10 cellular contexts compared by ENCODE assay signal in the genomic region with DNA sequence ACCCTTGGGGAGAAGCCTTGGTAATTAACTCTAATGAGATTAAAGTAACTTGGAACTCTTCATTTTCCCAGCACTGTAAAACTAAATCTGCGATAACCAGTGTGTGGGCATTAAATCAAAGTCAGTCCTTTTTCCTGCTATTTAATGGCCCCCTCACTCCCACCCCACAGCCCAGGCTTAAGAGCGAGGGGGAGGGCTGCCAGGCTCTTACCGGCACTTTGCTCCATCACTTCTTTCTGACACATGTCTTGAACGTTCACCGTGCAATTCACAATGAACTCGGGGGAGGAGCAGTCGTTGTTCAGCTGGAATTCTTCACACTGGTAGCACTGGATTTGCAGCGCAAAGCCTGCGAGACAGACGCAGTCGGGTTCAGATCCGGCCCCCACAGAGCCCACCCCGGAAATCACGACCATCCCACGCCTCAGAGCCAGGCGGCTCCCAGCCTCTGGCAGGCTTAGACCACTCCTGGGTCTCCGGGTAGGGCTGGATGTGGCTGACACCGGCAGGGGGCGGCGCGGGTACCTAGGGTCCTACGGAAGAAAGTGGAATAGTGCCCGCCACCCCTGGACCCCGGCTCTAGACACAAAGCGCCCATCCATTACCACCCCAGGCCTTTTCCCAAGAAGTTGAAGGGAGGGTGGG. TPM values are rescaled to one million over a fixed set of nuclear protein-coding genes. Genes with fewer than 3 reads are reported as not detected.
DNase-seq lines count a peak whose midpoint lies in the region; ATAC-seq, FAIRE-seq and TF ChIP-seq lines count a peak whose summit lies in the region.
"Had no signal": no experiment of that assay in that cellular context is flagged by ENCODE, and none has a peak within 500 bp of the region (broad histone marks: within the 10 kb centered on the region; RNA-seq: fewer than 3 reads in every experiment).

No MANE protein-coding gene starts in this region.

- no peak for FAIRE-seq in D721Med (lab: Jason Lieb, UNC)

- H3K4me1 Mint-ChIP-seq in mesothelial cell of epicardium (peaks cover 29% of the 10 kb centered on the region), CD14-positive monocyte (no peaks in the 10 kb centered on the region)

- H3K4me3 Mint-ChIP-seq in mesothelial cell of epicardium (peak overlapping the region; percentile 70), CD14-positive monocyte (peak overlapping the region in 1 of 2 donors; percentile 70)
- H3K4me3 Mint-ChIP-seq: dendritic cell treated with granulocyte-macrophage colony-stimulating factor and Interleukin-4, amounts not matched to agents 40 ng/mL and 50 ng/mL, for 4 days had no signal

- no peak for ATAC-seq in activated CD4-positive, CD25-positive, alpha-beta regulatory T cell treated with anti-CD3 and anti-CD28 coated beads, Interleukin-2, amount 50 U/mL, for 24 hours

- TF ChIP-seq CTCF in D721Med (IDR thresholded peaks at IDR 0.05; ENCODE audit: insufficient read depth, missing control alignments) (peak; percentile 42), choroid plexus epithelial cell (conservative IDR thresholded peaks at IDR 0.05; ENCODE audit: low read depth, low read length) (peak; percentile 40), mesothelial cell of epicardium (IDR thresholded peaks at IDR 0.05; ENCODE audit: unreplicated experiment) (no peak), CD14-positive monocyte (IDR thresholded peaks at IDR 0.05) (no peak)

- DNase-seq in D721Med (ENCODE audit: insufficient read length, low spot score) (no peak), NCI-H128 (lab: John Stamatoyannopoulos, UW; ENCODE audit: unreplicated experiment) (peak; percentile 8), choroid plexus epithelial cell (ENCODE audit: low read depth) (no peak), mesothelial cell of epicardium (ENCODE audit: low spot score in 2 of 2, unreplicated experiment in 2 of 2) (peak in 1 of 2 experiments; percentile 54), SW 1271 (lab: John Stamatoyannopoulos, UW) (no peak), HPDE6-E6E7 (ENCODE audit: extremely low spot score) (no peak), CD14-positive monocyte (ENCODE audit: low spot score) (no peak)
- DNase-seq: OCI-M1 had no signal

- H3K4me3 ChIP-seq in choroid plexus epithelial cell (ENCODE audit: low read depth, low read length), result peak overlapping the region; percentile 50

- H3K27ac Mint-ChIP-seq in mesothelial cell of epicardium (no peak overlapping the region), CD14-positive monocyte (no peak overlapping the region)
- H3K27ac Mint-ChIP-seq: dendritic cell treated with granulocyte-macrophage colony-stimulating factor and Interleukin-4, amounts not matched to agents 40 ng/mL and 50 ng/mL, for 4 days had no signal

- peaks cover 1% of the 10 kb centered on the region for H3K36me3 Mint-ChIP-seq in mesothelial cell of epicardium
- H3K36me3 Mint-ChIP-seq in CD14-positive monocyte, result peaks cover 0 to 5% of the 10 kb centered on the region in 2 donors

- H3K9me3 Mint-ChIP-seq in mesothelial cell of epicardium (no peaks in the 10 kb centered on the region), CD14-positive monocyte (peaks cover 0 to 12% (median 5%) of the 10 kb centered on the region in 7 donors)
- H3K9me3 Mint-ChIP-seq: dendritic cell treated with granulocyte-macrophage colony-stimulating factor and Interleukin-4, amounts not matched to agents 40 ng/mL and 50 ng/mL, for 4 days had no signal

- intact Hi-C loops in CD14-positive monocyte (cut with micrococcal nuclease), result no loop called here

- peaks cover 79% of the 10 kb centered on the region for H3K27me3 Mint-ChIP-seq in mesothelial cell of epicardium (ENCODE audit: low read depth)
- H3K27me3 Mint-ChIP-seq in CD14-positive monocyte (ENCODE audit: low read depth in 3 of 3), result peaks cover 58 to 70% (median 63%) of the 10 kb centered on the region in 3 donors

RNA-seq across cellular contexts. Expression of a gene that starts 1.7 kb away (rescaled TPM):
- 5.2 to 6.7 TPM (median 5.5 TPM) in 3 replicates for total RNA-seq in mesothelial cell of epicardium
- not detected for polyA plus RNA-seq in CD14-positive monocyte

Comparison
In these comparisons a context has a peak if more than half of its experiments do, and no peak if none do; other contexts are left out.
1. CTCF ChIP-seq: peak in D721Med (single experiment) and choroid plexus epithelial cell (single experiment); none in mesothelial cell of epicardium (single experiment) and CD14-positive monocyte (single experiment).